Comparison of ENCODE assay signal across 9 cellular contexts in the genomic region with DNA sequence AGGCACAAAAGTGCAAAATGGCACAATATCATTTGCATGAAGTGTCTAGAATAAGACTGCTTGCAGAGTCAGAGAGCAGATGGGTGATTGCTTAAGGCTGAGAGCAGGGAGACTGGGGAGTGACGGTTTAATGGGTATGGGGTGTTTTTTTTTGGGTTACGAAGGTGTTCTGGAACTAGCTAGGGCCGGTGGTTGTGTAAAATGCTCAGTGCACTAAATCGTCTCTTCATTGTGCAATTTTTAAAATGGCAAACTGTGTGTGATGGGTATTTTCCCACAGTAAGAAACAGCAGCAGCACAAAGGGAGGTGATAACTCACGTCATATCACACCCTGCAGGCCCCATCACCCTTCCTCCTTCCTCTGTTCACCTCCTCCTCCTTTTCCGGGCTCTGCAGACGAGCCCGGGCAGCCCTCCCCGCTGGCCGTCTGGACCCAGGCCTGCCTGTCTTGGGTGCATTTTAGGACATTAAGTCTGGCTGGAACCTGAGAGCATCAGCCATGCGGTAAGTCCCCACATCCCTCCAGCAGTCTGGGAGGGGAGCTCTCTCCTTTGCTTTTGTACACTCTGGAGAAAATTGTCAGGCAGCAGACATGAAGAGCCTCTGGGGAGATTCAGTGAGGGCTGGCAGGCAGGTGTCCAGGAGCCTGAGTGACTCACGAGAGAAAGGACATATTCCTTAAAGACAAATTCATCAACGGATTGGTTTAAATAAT. TPM values are rescaled to one million over a fixed set of nuclear protein-coding genes. Genes with fewer than 3 reads are reported as not detected.
DNase-seq lines count a peak whose midpoint lies in the region; ATAC-seq and TF ChIP-seq lines count a peak whose summit lies in the region.
"Had no signal": no experiment of that assay in that cellular context is flagged by ENCODE, and none has a peak within 500 bp of the region (broad histone marks: within the 10 kb centered on the region; RNA-seq: fewer than 3 reads in every experiment).

No MANE protein-coding gene starts in this region.

- H3K27ac ChIP-seq in mammary epithelial cell (ENCODE audit: insufficient read depth, low read depth, low read length) (peak overlapping the region; percentile 65), brain microvascular endothelial cell (no peak overlapping the region)
- H3K27ac ChIP-seq in naive thymus-derived CD4-positive, alpha-beta T cell (ENCODE audit: low read depth, low read length), result peak overlapping the region; percentile 80

- TF ChIP-seq POLR2A in lower leg skin (IDR thresholded peaks at IDR 0.05), result no peak

- ATAC-seq in GM21390 (IDR thresholded peaks at IDR 0.05; ENCODE audit: unreplicated experiment), result peak; percentile 48
- ATAC-seq in naive thymus-derived CD4-positive, alpha-beta T cell, result peak; percentile 69

- no peaks in the 10 kb centered on the region for H4K20me1 ChIP-seq in mammary epithelial cell (ENCODE audit: insufficient read depth, low read length)

- H3K27me3 Mint-ChIP-seq in naive thymus-derived CD4-positive, alpha-beta T cell, result no peaks in the 10 kb centered on the region

- no TSS peak for BruUV-seq in mammary epithelial cell (replicated peaks; lab: Mats Ljungman, UMichigan)

- TF ChIP-seq CTCF in mammary epithelial cell (conservative IDR thresholded peaks at IDR 0.05 in 1 of 2, IDR thresholded peaks at IDR 0.05 in 1 of 2; ENCODE audit: extremely low read depth in 1 of 2, insufficient read depth in 1 of 2, low read depth in 1 of 2, low read length in 2 of 2), result peak in 1 of 2 donors; percentile 28
- no peak for TF ChIP-seq CTCF in brain microvascular endothelial cell (IDR thresholded peaks at IDR 0.05; ENCODE audit: low read depth, low read length, missing control alignments)
- TF ChIP-seq CTCF in lower leg skin (IDR thresholded peaks at IDR 0.05), result no peak

- in situ Hi-C loops in mammary epithelial cell (cut with MboI; ENCODE audit: low sequenced_read_pairs in 2 of 2) (loop anchor here (10.0 to 25.0 kb wide), 3 partner anchors 937 to 1155 kb away; no protein-coding TSS in a partner anchor), brain microvascular endothelial cell (cut with HindIII; ENCODE audit: low pct_ligation_motif_present, low sequenced_read_pairs) (no loop called here)

- WGBS in mammary epithelial cell (ENCODE audit: low coverage, missing lambda C conversion rate), result 2% methylated on average over 6 of the region's 13 CpGs
- 3 to 4% methylated on average over 13 of the region's 13 CpGs for WGBS in lower leg skin, 2 donors

- POLR2A ChIA-PET in naive thymus-derived CD4-positive, alpha-beta T cell (lab: Charles Lee), result no interaction called here

- peak overlapping the region; percentile 77 to 99 (median 92) for H3K4me3 Mint-ChIP-seq in naive thymus-derived CD4-positive, alpha-beta T cell

- H3K36me3 Mint-ChIP-seq in naive thymus-derived CD4-positive, alpha-beta T cell, result peaks cover 0 to 18% (median 0%) of the 10 kb centered on the region in 5 donors

- no peaks in the 10 kb centered on the region for H3K9me3 Mint-ChIP-seq in naive thymus-derived CD4-positive, alpha-beta T cell

- intact Hi-C loops in mammary epithelial cell (cut with micrococcal nuclease) (loop anchor here (10.0 kb wide), 1 partner anchor 203 kb away; a partner anchor contains a TSS), lower leg skin (cut with DNase I; ENCODE audit: low total_unique reads) (no loop called here)
- intact Hi-C loops in naive thymus-derived CD4-positive, alpha-beta T cell (cut with micrococcal nuclease), result loop anchor here (5.0 to 10.0 kb wide), 2 partner anchors 265 to 1157 kb away; a partner anchor contains a TSS

- peak overlapping the region; percentile 22 for H3K4me3 ChIP-seq in Jurkat, Clone E6-1 (ENCODE audit: low read length)
- peak overlapping the region; percentile 43 to 64 (median 59) for H3K4me3 ChIP-seq in mammary epithelial cell (replicated peaks in 1 of 3; ENCODE audit: insufficient read depth in 1 of 3, low read depth in 2 of 3, low read length in 3 of 3)
- H3K4me3 ChIP-seq in naive thymus-derived CD4-positive, alpha-beta T cell (ENCODE audit: low read length), result peak overlapping the region; percentile 69
- H3K4me3 ChIP-seq in brain microvascular endothelial cell (ENCODE audit: low read depth, low read length), result no peak overlapping the region
- no peak overlapping the region for H3K4me3 ChIP-seq in lower leg skin (ENCODE audit: low read depth, poor library complexity, severe bottlenecking)

- peaks cover 15% of the 10 kb centered on the region for H3K79me2 ChIP-seq in mammary epithelial cell (ENCODE audit: insufficient read depth, low read length)

- H2AFZ ChIP-seq in mammary epithelial cell (ENCODE audit: low read depth, low read length), result peak overlapping the region; percentile 95

- H3K36me3 ChIP-seq in mammary epithelial cell (ENCODE audit: insufficient read depth, low read length), result no peaks in the 10 kb centered on the region
- H3K36me3 ChIP-seq in naive thymus-derived CD4-positive, alpha-beta T cell (ENCODE audit: control insufficient read depth in 2 of 3, insufficient read depth in 3 of 3, low read length in 3 of 3), result no peaks in the 10 kb centered on the region
- no peaks in the 10 kb centered on the region for H3K36me3 ChIP-seq in brain microvascular endothelial cell (replicated peaks)

- peaks cover 9% of the 10 kb centered on the region for H3K4me1 ChIP-seq in mammary epithelial cell (ENCODE audit: insufficient read depth, low read length)
- peaks cover 21 to 24% of the 10 kb centered on the region in 2 donors for H3K4me1 ChIP-seq in naive thymus-derived CD4-positive, alpha-beta T cell (ENCODE audit: control insufficient read depth in 2 of 2, insufficient read depth in 2 of 2, low read length in 2 of 2)

- peaks cover 17 to 40% (median 36%) of the 10 kb centered on the region in 7 donors for H3K4me1 Mint-ChIP-seq in naive thymus-derived CD4-positive, alpha-beta T cell

- no peaks in the 10 kb centered on the region for H3K9me3 ChIP-seq in mammary epithelial cell (replicated peaks; ENCODE audit: insufficient read depth, low read length)
- no peaks in the 10 kb centered on the region for H3K9me3 ChIP-seq in naive thymus-derived CD4-positive, alpha-beta T cell (ENCODE audit: control insufficient read depth in 2 of 3, low read length in 3 of 3)

- dilution Hi-C loops in mammary epithelial cell (cut with HindIII; ENCODE audit: low sequenced_read_pairs), result no loop called here

- peak overlapping the region; percentile 89 for H3K4me2 ChIP-seq in mammary epithelial cell (ENCODE audit: insufficient read depth, low read depth, low read length)

- DNase-seq in GF-D8 (lab: John Stamatoyannopoulos, UW) (peak; percentile 92), T-helper 9 cell (peak; percentile 23), mammary epithelial cell (peak; percentile 82), brain microvascular endothelial cell (no peak), lower leg skin (ENCODE audit: low spot score in 2 of 2) (no peak)
- no peak for DNase-seq in Jurkat, Clone E6-1 (ENCODE audit: low read depth, low spot score)
- peak in 8 of 9 donors; percentile 18 to 73 (median 60) for DNase-seq in naive thymus-derived CD4-positive, alpha-beta T cell

- CTCF ChIA-PET in mammary epithelial cell (lab: Charles Lee; ENCODE audit: low non-redundant PET), result no interaction called here
- CTCF ChIA-PET in naive thymus-derived CD4-positive, alpha-beta T cell (lab: Charles Lee), result no interaction called here

- H3K27me3 ChIP-seq in mammary epithelial cell (ENCODE audit: insufficient read depth, low read length) (no peaks in the 10 kb centered on the region), brain microvascular endothelial cell (replicated peaks) (no peaks in the 10 kb centered on the region)
- no peaks in the 10 kb centered on the region for H3K27me3 ChIP-seq in naive thymus-derived CD4-positive, alpha-beta T cell (ENCODE audit: control insufficient read depth in 2 of 2, insufficient read depth in 2 of 2, low read length in 2 of 2)

- peak overlapping the region; percentile 90 to 99 (median 94) for H3K27ac Mint-ChIP-seq in naive thymus-derived CD4-positive, alpha-beta T cell

- peak overlapping the region; percentile 31 for H3K9ac ChIP-seq in mammary epithelial cell (ENCODE audit: insufficient read depth, low read length)

RNA-seq across cellular contexts. Expression of a gene that starts 42.7 kb away (rescaled TPM):
- not detected for polyA plus RNA-seq in Jurkat, Clone E6-1 (2012; ENCODE audit: insufficient read depth, insufficient read length)
- total RNA-seq in mammary epithelial cell (not detected), lower leg skin (not detected)
- polyA plus RNA-seq in mammary epithelial cell, result not detected
- polyA minus RNA-seq in mammary epithelial cell, result not detected
- under 1 TPM in 1 of 5 experiments, not detected in 4; 0.32 TPM for total RNA-seq in naive thymus-derived CD4-positive, alpha-beta T cell
- polyA plus RNA-seq in naive thymus-derived CD4-positive, alpha-beta T cell, result not detected
- total RNA-seq: skeletal muscle tissue had no signal

Comparison
In these comparisons a context has a peak if more than half of its experiments do, and no peak if none do; other contexts are left out.
1. DNase-seq: peak in GF-D8 (single experiment), T-helper 9 cell (single experiment), mammary epithelial cell (single experiment) and naive thymus-derived CD4-positive, alpha-beta T cell (8 of 9); none in Jurkat, Clone E6-1 (single experiment), brain microvascular endothelial cell (single experiment) and lower leg skin (0 of 2).
2. H3K4me3 ChIP-seq: peak in Jurkat, Clone E6-1 (single experiment), mammary epithelial cell (3 of 3) and naive thymus-derived CD4-positive, alpha-beta T cell (single experiment); none in brain microvascular endothelial cell (single experiment) and lower leg skin (single experiment).